In genomic region chr1:12591267-12591938, GRCh38 we compare ENCODE assay signal across 1 cellular context.
TF ChIP-seq lines count a peak whose summit lies in the region.

No MANE protein-coding gene starts in this region.

TF ChIP-seq in H1, 55 proteins besides CTCF, POLR2A, EP300 and RAD21:
- TF ChIP-seq CBX5 (IDR thresholded peaks at IDR 0.05; ENCODE audit: low read depth, low read length), result no peak
- no peak for TF ChIP-seq NANOG (IDR thresholded peaks at IDR 0.05; ENCODE audit: insufficient read depth, low read depth, low read length, poor library complexity, severe bottlenecking)
- TF ChIP-seq JUN (IDR thresholded peaks at IDR 0.05; ENCODE audit: low read depth, low read length), result no peak
- TF ChIP-seq GABPA (IDR thresholded peaks at IDR 0.05; ENCODE audit: borderline replicate concordance, insufficient read depth, low read length), result no peak
- no peak for TF ChIP-seq YY1 (IDR thresholded peaks at IDR 0.05; ENCODE audit: low read depth, low read length)
- TF ChIP-seq CHD2 (IDR thresholded peaks at IDR 0.05; ENCODE audit: low read length), result no peak
- TF ChIP-seq FOSL1 (IDR thresholded peaks at IDR 0.05; ENCODE audit: insufficient read depth, low read depth, low read length), result no peak
- TF ChIP-seq ZNF274 (IDR thresholded peaks at IDR 0.05; ENCODE audit: borderline replicate concordance, extremely low read depth, low read length), result no peak
- TF ChIP-seq TAF7 (optimal IDR thresholded peaks at IDR 0.05; ENCODE audit: borderline replicate concordance, low read depth, low read length), result no peak
- TF ChIP-seq ATF2 (IDR thresholded peaks at IDR 0.05; ENCODE audit: low read length), result no peak
- TF ChIP-seq POU5F1 (IDR thresholded peaks at IDR 0.05; ENCODE audit: low read depth, low read length), result no peak
- TF ChIP-seq USF2 (IDR thresholded peaks at IDR 0.05; ENCODE audit: low read length), result no peak
- no peak for TF ChIP-seq TBP (IDR thresholded peaks at IDR 0.05; ENCODE audit: low read depth, low read length)
- TF ChIP-seq NRF1 (IDR thresholded peaks at IDR 0.05; ENCODE audit: low read depth, low read length), result no peak
- TF ChIP-seq KDM1A (IDR thresholded peaks at IDR 0.05; ENCODE audit: borderline replicate concordance, low read length), result no peak
- no peak for TF ChIP-seq TEAD4 (IDR thresholded peaks at IDR 0.05; ENCODE audit: low read depth, low read length)
